In the genomic region with DNA sequence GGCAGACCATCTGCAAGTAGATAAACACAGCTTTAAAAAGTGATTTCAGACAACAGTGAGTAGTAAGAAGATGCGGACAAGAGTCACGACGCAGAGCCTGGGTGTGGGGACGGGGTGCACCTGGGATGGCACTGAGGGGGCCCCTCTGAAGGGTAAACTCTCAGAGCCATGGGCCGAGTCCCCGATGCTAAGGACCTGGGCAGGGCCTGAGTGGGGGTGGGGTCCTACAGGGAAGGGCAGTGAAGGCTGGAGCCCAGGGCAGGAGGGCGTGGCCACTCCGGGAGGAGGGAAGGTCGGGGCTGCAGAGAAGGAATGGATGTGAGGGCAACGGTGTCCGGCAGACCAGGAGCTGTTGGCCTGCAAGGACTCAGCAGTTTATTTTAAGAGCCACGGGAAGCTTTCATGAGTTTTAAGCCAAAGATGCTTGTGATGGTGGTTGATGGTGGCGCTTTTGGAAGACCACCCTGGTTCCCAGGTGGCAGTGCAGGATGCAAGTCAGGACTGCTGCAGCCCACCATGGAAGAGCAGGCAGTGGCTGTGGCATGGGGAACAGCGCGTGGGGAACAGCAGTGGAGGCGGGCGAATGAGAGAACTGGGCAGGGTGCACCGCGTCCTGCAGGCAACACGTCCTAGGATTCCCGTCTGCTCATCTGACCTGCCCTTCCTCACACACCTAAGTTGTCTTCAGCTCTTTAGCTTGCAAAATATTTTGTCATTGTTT, we compare ENCODE assay signal across 28 cellular contexts.
DNase-seq lines count a peak whose midpoint lies in the region; ATAC-seq, FAIRE-seq and TF ChIP-seq lines count a peak whose summit lies in the region.
"Had no signal": no experiment of that assay in that cellular context is flagged by ENCODE, and none has a peak within 500 bp of the region (broad histone marks: within the 10 kb centered on the region; RNA-seq: fewer than 3 reads in every experiment).

No MANE protein-coding gene starts in this region.

- H3K79me2 ChIP-seq in H9 (ENCODE audit: insufficient read depth, low read length) = no peaks in the 10 kb centered on the region

- H2AFZ ChIP-seq in H9 (ENCODE audit: low read length) (no peak overlapping the region), mesenchymal stem cell (ENCODE audit: low read depth, low read length) (no peak overlapping the region)

- H3K9me3 ChIP-seq in H9 (ENCODE audit: control insufficient read depth, low read depth, low read length) (no peaks in the 10 kb centered on the region), mesenchymal stem cell (ENCODE audit: control insufficient read depth, low read length) (peaks cover 9% of the 10 kb centered on the region)

- H3T11ph ChIP-seq in H9 (ENCODE audit: low read length) = no peak overlapping the region

- no peak overlapping the region for H4K5ac ChIP-seq in H9 (ENCODE audit: insufficient read length, low read depth, low read length)

- no peak for FAIRE-seq in RCC 7860 (lab: Jason Lieb, UNC)
- FAIRE-seq: A549, GM12891, H1, HepG2 had no signal

- H4K8ac ChIP-seq in H9 (replicated peaks; ENCODE audit: insufficient read length, low read depth, low read length) (no peak overlapping the region), mesenchymal stem cell (ENCODE audit: low read length) (no peak overlapping the region)

- H3K18ac ChIP-seq in H9 (ENCODE audit: insufficient read length, low read depth, low read length) (no peak overlapping the region), mesenchymal stem cell (ENCODE audit: low read depth in 1 of 2, low read length in 2 of 2) (no peak overlapping the region)

- H2BK15ac ChIP-seq in H9 (ENCODE audit: low read depth, low read length) (no peak overlapping the region), mesenchymal stem cell (ENCODE audit: low read depth, poor library complexity, severe bottlenecking) (no peak overlapping the region)

- H3K27me3 ChIP-seq in H9 (ENCODE audit: insufficient read depth, low read length) (no peaks in the 10 kb centered on the region; the same call in 1 of the 2 replicates), mesenchymal stem cell (ENCODE audit: control insufficient read depth in 1 of 2, insufficient read depth in 1 of 2, low read length in 2 of 2) (no peaks in the 10 kb centered on the region)

- H2BK20ac ChIP-seq in H9 (ENCODE audit: low read depth, low read length, poor library complexity, severe bottlenecking) = no peak overlapping the region

- H3K27me3 Mint-ChIP-seq in CD14-positive monocyte (ENCODE audit: low read depth in 3 of 3) (peaks cover 3 to 17% (median 10%) of the 10 kb centered on the region in 3 donors), H9 (ENCODE audit: low read depth) (peaks cover 92% of the 10 kb centered on the region)
- peaks cover 6% of the 10 kb centered on the region for H3K27me3 Mint-ChIP-seq in activated CD4-positive, alpha-beta T cell treated with anti-CD3 and anti-CD28 coated beads for 36 hours

- ATAC-seq in activated CD4-positive, alpha-beta T cell treated with anti-CD3 and anti-CD28 coated beads for 36 hours = no peak
- ATAC-seq: A549, HepG2 had no signal

- H3K79me1 ChIP-seq in H9 (ENCODE audit: insufficient read depth, low read depth, low read length, poor library complexity, severe bottlenecking) (no peaks in the 10 kb centered on the region), mesenchymal stem cell (replicated peaks; ENCODE audit: low read length, poor library complexity, severe bottlenecking) (no peaks in the 10 kb centered on the region)

- H4K91ac ChIP-seq in H9 (ENCODE audit: insufficient read length, low read depth, low read length) (no peak overlapping the region), mesenchymal stem cell (ENCODE audit: low read length) (peak overlapping the region; percentile 22)

- H2BK120ac ChIP-seq in H9 (ENCODE audit: low read depth, low read length, poor library complexity, severe bottlenecking) (no peak overlapping the region), mesenchymal stem cell (ENCODE audit: low read depth, low read length) (no peak overlapping the region)

- no peak overlapping the region for H2BK5ac ChIP-seq in H9 (ENCODE audit: insufficient read length, low read length)
- H2BK5ac ChIP-seq in mesenchymal stem cell (ENCODE audit: low read depth, low read length, poor library complexity, severe bottlenecking) = no peak overlapping the region

- H3K14ac ChIP-seq in H9 (ENCODE audit: insufficient read depth, low read length) = peak overlapping the region; percentile 78
- no peak overlapping the region for H3K14ac ChIP-seq in mesenchymal stem cell (ENCODE audit: low read length in 2 of 2)

- no peaks in the 10 kb centered on the region for H3K23me2 ChIP-seq in H9 (ENCODE audit: insufficient read length, low read depth, low read length, poor library complexity, severe bottlenecking)

- H4K20me1 ChIP-seq in H9 (ENCODE audit: control insufficient read depth, insufficient read depth, insufficient read length) = no peaks in the 10 kb centered on the region

- no peak overlapping the region for H2AK5ac ChIP-seq in H9 (ENCODE audit: insufficient read length, low read length)
- H2AK5ac ChIP-seq in mesenchymal stem cell (ENCODE audit: low read length, severe bottlenecking) = no peak overlapping the region

- H3K4me3 ChIP-seq in mesenchymal stem cell (ENCODE audit: insufficient read depth in 1 of 2, low read depth in 1 of 2, low read length in 2 of 2) = no peak overlapping the region
- H3K4me3 ChIP-seq: A549, SK-N-MC had no signal

- H3K27ac Mint-ChIP-seq in CD14-positive monocyte (no peak overlapping the region), H9 (no peak overlapping the region; a peak in 1 of 7 replicates)
- no peak overlapping the region for H3K27ac Mint-ChIP-seq in activated CD4-positive, alpha-beta T cell treated with anti-CD3 and anti-CD28 coated beads for 36 hours
- H3K27ac Mint-ChIP-seq: B cell; CD8-positive, alpha-beta memory T cell had no signal

- POLR2A ChIA-PET in activated CD4-positive, alpha-beta T cell treated with anti-CD3 and anti-CD28 coated beads for 36 hours (lab: Charles Lee) = interaction anchor here (0.6 kb wide), 1 partner anchor 47 kb away, joined by 3 read pairs; no protein-coding TSS in a partner anchor

- H3K4me3 Mint-ChIP-seq in CD14-positive monocyte = peak overlapping the region in 1 of 2 donors; percentile 17
- H3K4me3 Mint-ChIP-seq in H9 = no peak overlapping the region
- no peak overlapping the region for H3K4me3 Mint-ChIP-seq in activated CD4-positive, alpha-beta T cell treated with anti-CD3 and anti-CD28 coated beads for 36 hours
- H3K4me3 Mint-ChIP-seq: B cell; CD8-positive, alpha-beta memory T cell had no signal

- H3K4ac ChIP-seq in H9 (ENCODE audit: low read depth, low read length) = no peak overlapping the region
- no peak overlapping the region for H3K4ac ChIP-seq in mesenchymal stem cell (ENCODE audit: low read depth in 1 of 2, low read length in 2 of 2)

- no peaks in the 10 kb centered on the region for H3K4me1 Mint-ChIP-seq in CD14-positive monocyte
- H3K4me1 Mint-ChIP-seq in H9 = peaks cover 3 to 7% of the 10 kb centered on the region in 2 experiments; a peak in 2 of 4 replicates
- peaks cover 6% of the 10 kb centered on the region for H3K4me1 Mint-ChIP-seq in activated CD4-positive, alpha-beta T cell treated with anti-CD3 and anti-CD28 coated beads for 36 hours
- H3K4me1 Mint-ChIP-seq: B cell had no signal

- no peak overlapping the region for H3K4me2 ChIP-seq in H9 (ENCODE audit: insufficient read depth, insufficient read length, low read length)
- H3K4me2 ChIP-seq in mesenchymal stem cell (ENCODE audit: low read length, poor library complexity, severe bottlenecking) = no peak overlapping the region
- H3K4me2 ChIP-seq: A549 had no signal

- H3K36me3 ChIP-seq in mesenchymal stem cell (ENCODE audit: control insufficient read depth in 1 of 2, insufficient read depth in 2 of 2, low read depth in 1 of 2, low read length in 2 of 2) = no peaks in the 10 kb centered on the region

- no CpG with 5 or more reads among the region's 21 CpGs for WGBS in H9 (ENCODE audit: extremely low coverage, insufficient read length, low lambda C conversion rate)
- WGBS in mesenchymal stem cell = 84% methylated on average over 21 of the region's 21 CpGs

- H3K36me3 Mint-ChIP-seq in CD14-positive monocyte (no peaks in the 10 kb centered on the region), H9 (ENCODE audit: insufficient read depth in 1 of 3, low read depth in 3 of 3) (no peaks in the 10 kb centered on the region)
- no peaks in the 10 kb centered on the region for H3K36me3 Mint-ChIP-seq in activated CD4-positive, alpha-beta T cell treated with anti-CD3 and anti-CD28 coated beads for 36 hours (ENCODE audit: low read depth)
- H3K36me3 Mint-ChIP-seq: CD8-positive, alpha-beta memory T cell had no signal

- no peak overlapping the region for H2BK12ac ChIP-seq in H9 (ENCODE audit: insufficient read length, low read depth, low read length)
- H2BK12ac ChIP-seq in mesenchymal stem cell (ENCODE audit: low read length in 2 of 2) = no peak overlapping the region

- CTCF ChIA-PET in activated CD4-positive, alpha-beta T cell treated with anti-CD3 and anti-CD28 coated beads for 36 hours (lab: Charles Lee) = interaction anchor here (1.2 kb wide), 1 partner anchor 10 kb away, joined by 3 read pairs; no protein-coding TSS in a partner anchor

- intact Hi-C loops in CD14-positive monocyte (cut with micrococcal nuclease) (no loop called here), posterior vena cava (cut with DNase I) (no loop called here)
- intact Hi-C loops in activated CD4-positive, alpha-beta T cell treated with anti-CD3 and anti-CD28 coated beads for 36 hours (cut with DNase I, micrococcal nuclease) = no loop called here

- H3K4me1 ChIP-seq in H9 (ENCODE audit: insufficient read depth, low read length) = no peaks in the 10 kb centered on the region
- H3K4me1 ChIP-seq in mesenchymal stem cell (ENCODE audit: control insufficient read depth, insufficient read depth, low read depth, low read length) = no peaks in the 10 kb centered on the region
- H3K4me1 ChIP-seq: A549 had no signal

- DNase-seq in CD14-positive monocyte (ENCODE audit: low spot score) (peak; percentile 18), H9 (no peak), mesenchymal stem cell (no peak), posterior vena cava (ENCODE audit: low spot score) (peak; percentile 70), RCC 7860 (ENCODE audit: low spot score) (no peak), SIG-M5 (lab: John Stamatoyannopoulos, UW) (no peak)
- no peak for DNase-seq in activated CD4-positive, alpha-beta T cell treated with anti-CD3 and anti-CD28 coated beads for 36 hours
- DNase-seq in activated CD4-positive, alpha-beta T cell treated with anti-CD3 and anti-CD28 coated beads, Interleukin-2, amount 50 U/mL, for 4 hours = no peak
- DNase-seq: CD8-positive, alpha-beta memory T cell; DMS 273 treated with DMSO at 0.1 percent for 48 hours; DMS79 treated with DMSO at 0.1 percent for 48 hours; GF-D8; Karpas-422; NCI-H1092; NCI-H1417 treated with DMSO at 0.1 percent for 48 hours; NCI-H1694 treated with DMSO at 0.1 percent for 48 hours; NCI-H2081; NCI-H2227 treated with DMSO at 0.1 percent for 48 hours; NCI-H526 treated with DMSO at 0.1 percent for 48 hours; SHP77 treated with DMSO at 0.1 percent for 48 hours had no signal

- H3K56ac ChIP-seq in H9 (ENCODE audit: insufficient read length, low read depth, low read length) = no peak overlapping the region

- H3K9ac ChIP-seq in H9 (ENCODE audit: extremely low read depth, insufficient read length, low read length) (no peak overlapping the region), mesenchymal stem cell (ENCODE audit: low read length) (no peak overlapping the region)

- TF ChIP-seq CTCF in CD14-positive monocyte (IDR thresholded peaks at IDR 0.05) (no peak), H9 (conservative IDR thresholded peaks at IDR 0.05) (no peak)

- H3K9me3 Mint-ChIP-seq in CD14-positive monocyte = peaks cover 0 to 1% (median under 1%) of the 10 kb centered on the region in 7 donors
- H3K9me3 Mint-ChIP-seq in H9 = no peaks in the 10 kb centered on the region
- no peaks in the 10 kb centered on the region for H3K9me3 Mint-ChIP-seq in activated CD4-positive, alpha-beta T cell treated with anti-CD3 and anti-CD28 coated beads for 36 hours (ENCODE audit: low read depth)
- H3K9me3 Mint-ChIP-seq: CD8-positive, alpha-beta memory T cell had no signal

- no peak overlapping the region for H3K27ac ChIP-seq in H9 (ENCODE audit: insufficient read length, low read depth, low read length)
- no peak overlapping the region for H3K27ac ChIP-seq in mesenchymal stem cell (ENCODE audit: low read length, poor library complexity, severe bottlenecking)
- H3K27ac ChIP-seq: A549, C4-2B, RWPE1, SK-N-MC had no signal

- H3K23ac ChIP-seq in H9 (ENCODE audit: insufficient read length, low read depth, low read length) (peak overlapping the region; percentile 38), mesenchymal stem cell (ENCODE audit: low read length in 2 of 2) (no peak overlapping the region)

Comparison
In these comparisons a context has a peak if more than half of its experiments do, and no peak if none do; other contexts are left out.
1. DNase-seq: peak in CD14-positive monocyte (single experiment) and posterior vena cava (single experiment); none in H9 (single experiment), mesenchymal stem cell (single experiment), activated CD4-positive, alpha-beta T cell treated with anti-CD3 and anti-CD28 coated beads for 36 hours (single experiment), RCC 7860 (single experiment), activated CD4-positive, alpha-beta T cell treated with anti-CD3 and anti-CD28 coated beads, Interleukin-2, amount 50 U/mL, for 4 hours (0 of 2) and SIG-M5 (single experiment).